In the genomic region with DNA sequence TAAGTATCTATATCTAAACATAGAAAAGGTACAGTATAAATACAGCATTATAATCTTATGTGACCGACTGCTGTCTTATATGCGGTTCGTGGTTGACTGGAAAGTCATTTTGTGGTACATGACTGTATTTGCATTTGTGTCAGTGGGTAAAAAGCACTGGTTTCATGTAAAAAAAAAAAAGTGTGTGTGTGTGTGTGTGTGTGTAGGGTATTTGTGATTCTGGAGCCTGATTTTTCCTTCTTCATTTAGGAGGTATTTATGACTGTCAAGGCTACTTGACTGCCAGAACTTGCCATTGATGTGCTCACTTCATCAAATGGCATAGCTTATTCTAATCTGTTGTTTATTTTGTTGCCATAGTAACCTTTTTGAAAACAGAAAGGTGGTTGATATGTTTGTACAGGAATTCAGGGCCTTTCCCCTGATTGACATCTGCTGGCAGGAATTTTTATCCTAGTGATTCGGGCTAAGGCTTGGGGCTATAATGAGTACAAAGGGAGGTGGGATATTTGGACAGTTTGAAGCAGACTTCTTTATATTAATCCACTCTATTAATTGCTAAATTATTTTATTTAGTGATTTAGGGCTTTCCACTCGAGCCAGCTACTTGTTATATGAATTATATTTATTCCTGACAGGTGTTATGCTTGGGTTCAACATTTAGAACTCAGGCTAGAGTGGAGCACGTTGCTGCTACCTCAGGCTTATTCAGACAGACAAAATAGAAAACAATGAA, we compare ENCODE assay signal across 8 cellular contexts.
DNase-seq lines count a peak whose midpoint lies in the region; ATAC-seq lines count a peak whose summit lies in the region.

No MANE protein-coding gene starts in this region.

- H3K27ac Mint-ChIP-seq in activated naive CD4-positive, alpha-beta T cell treated with anti-CD3 and anti-CD28 coated beads, Interleukin-2, amount 10 ng/mL, durations not matched to agents 7 days and 5 days: no peak overlapping the region

- no peaks in the 10 kb centered on the region for H3K27me3 Mint-ChIP-seq in activated naive CD4-positive, alpha-beta T cell treated with anti-CD3 and anti-CD28 coated beads, Interleukin-2, amount 10 ng/mL, durations not matched to agents 7 days and 5 days

- H3K4me3 Mint-ChIP-seq in activated naive CD4-positive, alpha-beta T cell treated with anti-CD3 and anti-CD28 coated beads, Interleukin-2, amount 10 ng/mL, durations not matched to agents 7 days and 5 days: no peak overlapping the region

- peak; percentile 69 for ATAC-seq in HG02852 (IDR thresholded peaks at IDR 0.05; ENCODE audit: unreplicated experiment)

- H3K9me3 Mint-ChIP-seq in activated naive CD4-positive, alpha-beta T cell treated with anti-CD3 and anti-CD28 coated beads, Interleukin-2, amount 10 ng/mL, durations not matched to agents 7 days and 5 days: peaks cover 4% of the 10 kb centered on the region

- CTCF ChIA-PET in activated naive CD4-positive, alpha-beta T cell treated with anti-CD3 and anti-CD28 coated beads, Interleukin-2, amount 10 ng/mL, durations not matched to agents 7 days and 5 days (lab: Charles Lee): interaction anchor here (2.1 kb wide), 1 partner anchor 147 kb away, joined by 5 read pairs; no protein-coding TSS in a partner anchor

- H3K36me3 Mint-ChIP-seq in activated naive CD4-positive, alpha-beta T cell treated with anti-CD3 and anti-CD28 coated beads, Interleukin-2, amount 10 ng/mL, durations not matched to agents 7 days and 5 days: peaks cover 6% of the 10 kb centered on the region

- peak; percentile 31 for DNase-seq in activated naive CD4-positive, alpha-beta T cell treated with anti-CD3 and anti-CD28 coated beads, Interleukin-2, amount 10 ng/mL, durations not matched to agents 7 days and 5 days
- no peak for DNase-seq in activated naive CD4-positive, alpha-beta T cell (lab: John Stamatoyannopoulos, UW)
- DNase-seq in NCI-H2029 (lab: John Stamatoyannopoulos, UW): peak; percentile 79
- DNase-seq in amniotic epithelial cell (ENCODE audit: low read depth): peak; percentile 86
- peak; percentile 79 for DNase-seq in left kidney (ENCODE audit: low read depth, low spot score)
- no peak for DNase-seq in NOMO-1 treated with dmso at 0.1 percent for 144 hours (lab: John Stamatoyannopoulos, UW; ENCODE audit: unreplicated experiment)
- DNase-seq in NOMO-1 (lab: John Stamatoyannopoulos, UW; ENCODE audit: unreplicated experiment in 2 of 2): no peak

- H3K4me1 Mint-ChIP-seq in activated naive CD4-positive, alpha-beta T cell treated with anti-CD3 and anti-CD28 coated beads, Interleukin-2, amount 10 ng/mL, durations not matched to agents 7 days and 5 days: peaks cover 28% of the 10 kb centered on the region

Comparison
In these comparisons a context has a peak if more than half of its experiments do, and no peak if none do; other contexts are left out.
1. DNase-seq: peak in activated naive CD4-positive, alpha-beta T cell treated with anti-CD3 and anti-CD28 coated beads, Interleukin-2, amount 10 ng/mL, durations not matched to agents 7 days and 5 days (single experiment), NCI-H2029 (single experiment), amniotic epithelial cell (single experiment) and left kidney (single experiment); none in activated naive CD4-positive, alpha-beta T cell (0 of 4), NOMO-1 treated with dmso at 0.1 percent for 144 hours (single experiment) and NOMO-1 (0 of 2).